In genomic region chr16:17939723-17940122, GRCh38 we compare ENCODE assay signal across 15 cellular contexts.
DNase-seq lines count a peak whose midpoint lies in the region; ATAC-seq and TF ChIP-seq lines count a peak whose summit lies in the region.
"Had no signal": no experiment of that assay in that cellular context is flagged by ENCODE, and none has a peak within 500 bp of the region (broad histone marks: within the 10 kb centered on the region; RNA-seq: fewer than 3 reads in every experiment).

No MANE protein-coding gene starts in this region.

- intact Hi-C loops in activated CD4-positive, alpha-beta T cell treated with anti-CD3 and anti-CD28 coated beads, Interleukin-2, amount 10 ng/mL, durations not matched to agents 24 days and 14 days (cut with micrococcal nuclease): no loop called here
- intact Hi-C loops in esophagus squamous epithelium (cut with DNase I): no loop called here

- 65 to 71% methylated on average over 4 of the region's 4 CpGs for WGBS in esophagus squamous epithelium, 2 donors

- H3K36me3 ChIP-seq in esophagus squamous epithelium (no peaks in the 10 kb centered on the region), H7 (replicated peaks; ENCODE audit: control insufficient read depth, insufficient read depth, low read length) (no peaks in the 10 kb centered on the region)
- H3K36me3 ChIP-seq: sigmoid colon, thoracic aorta had no signal

- peak overlapping the region; percentile 78 for H3K4me3 Mint-ChIP-seq in activated CD4-positive, alpha-beta T cell treated with anti-CD3 and anti-CD28 coated beads, Interleukin-2, amount 10 ng/mL, durations not matched to agents 24 days and 14 days
- H3K4me3 Mint-ChIP-seq in nephron: no peak overlapping the region

- no peaks in the 10 kb centered on the region for H3K4me1 ChIP-seq in esophagus squamous epithelium
- H3K4me1 ChIP-seq: sigmoid colon had no signal

- no peak for TF ChIP-seq POLR2A in esophagus squamous epithelium (IDR thresholded peaks at IDR 0.05)

- H3K4me3 ChIP-seq in esophagus squamous epithelium: no peak overlapping the region
- no peak overlapping the region for H3K4me3 ChIP-seq in H7 (ENCODE audit: insufficient read depth, low read depth, low read length)
- H3K4me3 ChIP-seq: sigmoid colon, thoracic aorta had no signal

- ATAC-seq in HG02798 (IDR thresholded peaks at IDR 0.05; ENCODE audit: poor library complexity, unreplicated experiment): peak; percentile 61

- TF ChIP-seq CTCF in nephron (IDR thresholded peaks at IDR 0.05; ENCODE audit: unreplicated experiment in 3 of 3) (no peak), esophagus squamous epithelium (IDR thresholded peaks at IDR 0.05) (no peak)

- H3K9me3 ChIP-seq in esophagus squamous epithelium: no peaks in the 10 kb centered on the region
- H3K9me3 ChIP-seq: sigmoid colon, thoracic aorta had no signal

- H3K4me1 Mint-ChIP-seq in activated CD4-positive, alpha-beta T cell treated with anti-CD3 and anti-CD28 coated beads, Interleukin-2, amount 10 ng/mL, durations not matched to agents 24 days and 14 days: peaks cover 11% of the 10 kb centered on the region
- H3K4me1 Mint-ChIP-seq in nephron: peaks cover 41% of the 10 kb centered on the region

- H3K36me3 Mint-ChIP-seq in activated CD4-positive, alpha-beta T cell treated with anti-CD3 and anti-CD28 coated beads, Interleukin-2, amount 10 ng/mL, durations not matched to agents 24 days and 14 days (ENCODE audit: low read depth): no peaks in the 10 kb centered on the region
- no peaks in the 10 kb centered on the region for H3K36me3 Mint-ChIP-seq in nephron (ENCODE audit: low read depth)

- no peak overlapping the region for H3K27ac ChIP-seq in esophagus squamous epithelium
- H3K27ac ChIP-seq: sigmoid colon, thoracic aorta had no signal

- H3K9me3 Mint-ChIP-seq in activated CD4-positive, alpha-beta T cell treated with anti-CD3 and anti-CD28 coated beads, Interleukin-2, amount 10 ng/mL, durations not matched to agents 24 days and 14 days: peaks cover 5% of the 10 kb centered on the region
- H3K9me3 Mint-ChIP-seq in nephron: peaks cover 4% of the 10 kb centered on the region

- H3K27me3 ChIP-seq in esophagus squamous epithelium: peaks cover 0 to 9% (median 0%) of the 10 kb centered on the region in 4 donors
- H3K27me3 ChIP-seq in H7 (ENCODE audit: control insufficient read depth, insufficient read depth, low read length): no peaks in the 10 kb centered on the region
- H3K27me3 ChIP-seq: sigmoid colon had no signal

- DNase-seq in activated CD4-positive, alpha-beta T cell treated with anti-CD3 and anti-CD28 coated beads, Interleukin-2, amount 10 ng/mL, durations not matched to agents 24 days and 14 days: peak; percentile 58
- no peak for DNase-seq in activated CD4-positive, alpha-beta T cell treated with anti-CD3 and anti-CD28 coated beads for 4 hours
- peak; percentile 12 for DNase-seq in NAMALWA (ENCODE audit: low spot score)
- DNase-seq in esophagus squamous epithelium (lab: John Stamatoyannopoulos, UW): no peak
- no peak for DNase-seq in NCI-H2107 (lab: John Stamatoyannopoulos, UW)
- DNase-seq in H7: no peak
- DNase-seq: 8988T; activated CD4-positive, alpha-beta T cell treated with anti-CD3 and anti-CD28 coated beads for 48 hours; activated naive CD4-positive, alpha-beta T cell treated with Interleukin-2 at 50 U/mL for 16 hours; NCI-H1092 treated with DMSO at 0.1 percent for 48 hours; NCI-H526 treated with DMSO at 0.1 percent for 48 hours; sigmoid colon had no signal

- peaks cover 10% of the 10 kb centered on the region for H3K27me3 Mint-ChIP-seq in activated CD4-positive, alpha-beta T cell treated with anti-CD3 and anti-CD28 coated beads, Interleukin-2, amount 10 ng/mL, durations not matched to agents 24 days and 14 days
- peaks cover 6% of the 10 kb centered on the region for H3K27me3 Mint-ChIP-seq in nephron (ENCODE audit: low read depth)

- H3K27ac Mint-ChIP-seq in activated CD4-positive, alpha-beta T cell treated with anti-CD3 and anti-CD28 coated beads, Interleukin-2, amount 10 ng/mL, durations not matched to agents 24 days and 14 days: no peak overlapping the region
- H3K27ac Mint-ChIP-seq in nephron: peak overlapping the region; percentile 72 to 95 (median 81)

Comparison
In these comparisons a context has a peak if more than half of its experiments do, and no peak if none do; other contexts are left out.
1. DNase-seq: peak in activated CD4-positive, alpha-beta T cell treated with anti-CD3 and anti-CD28 coated beads, Interleukin-2, amount 10 ng/mL, durations not matched to agents 24 days and 14 days (single experiment) and NAMALWA (single experiment); none in activated CD4-positive, alpha-beta T cell treated with anti-CD3 and anti-CD28 coated beads for 4 hours (0 of 2), esophagus squamous epithelium (single experiment), NCI-H2107 (single experiment) and H7 (single experiment).